In the genomic region with DNA sequence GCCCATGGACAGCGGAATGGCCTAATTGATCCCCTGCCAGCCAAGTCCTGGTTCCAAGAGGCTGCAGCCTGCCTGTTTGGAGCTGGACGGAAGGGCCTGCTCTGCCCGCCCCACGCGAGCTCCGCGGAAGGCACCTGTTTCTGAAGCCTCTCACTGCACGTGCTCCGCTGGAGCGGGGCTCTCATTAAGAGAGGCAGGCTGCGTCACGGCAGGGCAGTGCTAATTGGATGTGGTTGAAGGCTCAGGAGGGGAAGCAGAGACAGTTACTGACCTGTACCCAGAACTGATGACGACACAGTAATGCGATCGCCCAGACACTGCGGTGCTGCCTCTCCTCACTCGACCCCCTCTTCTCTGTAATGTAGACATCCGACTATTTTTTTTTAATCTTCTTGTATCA, we compare ENCODE assay signal across 23 cellular contexts.
"Had no signal": no experiment of that assay in that cellular context is flagged by ENCODE, and none has a peak within 500 bp of the region (broad histone marks: within the 10 kb centered on the region; RNA-seq: fewer than 3 reads in every experiment).

No MANE protein-coding gene starts in this region.

- H3K4me1 Mint-ChIP-seq: endodermal cell, mesothelial cell of epicardium had no signal

- ATAC-seq: body of pancreas, left colon, psoas muscle, right lobe of liver had no signal

- H3K9me3 ChIP-seq: body of pancreas, psoas muscle, right lobe of liver, stomach, testis had no signal

- H3K79me2 ChIP-seq: hepatocyte had no signal

- H3K4me2 ChIP-seq: hepatocyte had no signal

- H3K27me3 ChIP-seq: body of pancreas, hepatocyte, right lobe of liver, stomach, testis had no signal

- H3K4me3 ChIP-seq: body of pancreas, dorsolateral prefrontal cortex, hepatocyte, psoas muscle, right lobe of liver, stomach, testis had no signal

- H3K4me3 Mint-ChIP-seq: activated T-helper 1 cell treated with anti-CD3 and anti-CD28 coated beads, Interleukin-12 subunit alpha, Interleukin-12 subunit beta, Interleukin-2, Interleukin-4 antibody, amounts not matched to agents 30 ng/mL and 10 ng/mL and 1 ng/mL, durations not matched to agents 14 hours and 24 hours and 36 hours; endodermal cell; mesothelial cell of epicardium; neural crest cell; type B pancreatic cell had no signal

- H3K27ac Mint-ChIP-seq: activated T-helper 1 cell treated with anti-CD3 and anti-CD28 coated beads, Interleukin-12 subunit alpha, Interleukin-12 subunit beta, Interleukin-2, Interleukin-4 antibody, amounts not matched to agents 30 ng/mL and 10 ng/mL and 1 ng/mL, durations not matched to agents 14 hours and 24 hours and 36 hours; endodermal cell; mesothelial cell of epicardium; type B pancreatic cell had no signal

- H3K27ac ChIP-seq: body of pancreas, dorsolateral prefrontal cortex, epithelial cell of prostate, hepatocyte, psoas muscle, right lobe of liver, stomach, testis, VCaP had no signal

- H3K36me3 Mint-ChIP-seq: mesothelial cell of epicardium, type B pancreatic cell had no signal

- H3K4me1 ChIP-seq: body of pancreas, psoas muscle, right lobe of liver, stomach, testis had no signal

- H2AFZ ChIP-seq: hepatocyte had no signal

- H3K36me3 ChIP-seq: right lobe of liver, stomach had no signal

- DNase-seq: activated CD4-positive, alpha-beta T cell treated with anti-CD3 and anti-CD28 coated beads for 1 hour; activated gamma-delta T cell treated with Interleukin-2 at 50 U/mL for 16 hours; activated T-cell treated with anti-CD3 and anti-CD28 coated beads for 4 hours; body of pancreas; dorsolateral prefrontal cortex; endodermal cell; foreskin fibroblast; left colon; psoas muscle; right lobe of liver; small intestine; stimulated activated CD4-positive, alpha-beta T cell treated with anti-CD3 and anti-CD28 coated beads, Interleukin-4, amount 100 ng/mL, for 1 hour; stomach; SW 1271; T-helper 2 cell; testis had no signal

- H3K9me3 Mint-ChIP-seq: activated T-helper 1 cell treated with anti-CD3 and anti-CD28 coated beads, Interleukin-12 subunit alpha, Interleukin-12 subunit beta, Interleukin-2, Interleukin-4 antibody, amounts not matched to agents 30 ng/mL and 10 ng/mL and 1 ng/mL, durations not matched to agents 14 hours and 24 hours and 36 hours; endodermal cell; mesothelial cell of epicardium; neural crest cell; type B pancreatic cell had no signal
